In the genomic region with DNA sequence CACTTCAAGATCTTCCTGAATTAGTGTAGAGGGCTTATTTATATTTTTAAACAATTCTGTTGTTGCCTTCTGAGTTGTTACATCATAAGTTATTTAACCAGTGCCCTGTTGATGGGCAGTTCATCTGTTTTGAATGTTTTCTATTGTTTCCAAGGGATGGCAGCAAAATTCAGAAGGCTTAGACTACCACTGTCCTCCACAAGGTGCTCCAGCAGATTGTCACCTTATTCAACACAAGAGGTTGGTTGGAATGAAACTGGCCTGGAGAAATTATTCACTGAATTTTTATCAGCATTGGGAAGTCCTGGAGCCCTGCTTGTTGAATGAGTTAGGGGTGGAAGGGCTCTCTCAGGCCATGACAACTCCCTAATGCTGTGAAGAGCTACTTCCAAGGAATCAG, we compare ENCODE assay signal across 16 cellular contexts. TPM values are rescaled to one million over a fixed set of nuclear protein-coding genes. Genes with fewer than 3 reads are reported as not detected.
DNase-seq lines count a peak whose midpoint lies in the region; ATAC-seq, FAIRE-seq and TF ChIP-seq lines count a peak whose summit lies in the region.
"Had no signal": no experiment of that assay in that cellular context is flagged by ENCODE, and none has a peak within 500 bp of the region (broad histone marks: within the 10 kb centered on the region; RNA-seq: fewer than 3 reads in every experiment).

No MANE protein-coding gene starts in this region.

- H3K27ac Mint-ChIP-seq in activated CD8-positive, alpha-beta T cell treated with anti-CD3 and anti-CD28 coated beads, Interleukin-2, amount 10 ng/mL, durations not matched to agents 7 days and 5 days = no peak overlapping the region
- peak overlapping the region; percentile 88 to 91 for H3K27ac Mint-ChIP-seq in natural killer cell treated with Interleukin-12 subunit alpha and Interleukin-12 subunit beta and Interleukin-15 and Interleukin-18, amount 100 ng/mL, for 72 hours

- FAIRE-seq in H54 (lab: Jason Lieb, UNC) = peak; percentile 61
- FAIRE-seq: A204.1 had no signal

- peaks cover 13% of the 10 kb centered on the region for H3K27me3 Mint-ChIP-seq in activated CD8-positive, alpha-beta T cell treated with anti-CD3 and anti-CD28 coated beads, Interleukin-2, amount 10 ng/mL, durations not matched to agents 7 days and 5 days (ENCODE audit: low read depth)
- peaks cover 6 to 16% of the 10 kb centered on the region in 2 donors for H3K27me3 Mint-ChIP-seq in natural killer cell treated with Interleukin-12 subunit alpha and Interleukin-12 subunit beta and Interleukin-15 and Interleukin-18, amount 100 ng/mL, for 72 hours

- CTCF ChIA-PET in activated CD8-positive, alpha-beta T cell treated with anti-CD3 and anti-CD28 coated beads, Interleukin-2, amount 10 ng/mL, durations not matched to agents 7 days and 5 days (lab: Charles Lee) = interaction anchor here (0.8 to 2.9 kb wide), 4 partner anchors 10 to 477 kb away, joined by 3 to 21 read pairs (median 4); no protein-coding TSS in a partner anchor

- H3K4me1 Mint-ChIP-seq in activated CD8-positive, alpha-beta T cell treated with anti-CD3 and anti-CD28 coated beads, Interleukin-2, amount 10 ng/mL, durations not matched to agents 7 days and 5 days (ENCODE audit: low read depth) = peaks cover 35% of the 10 kb centered on the region
- H3K4me1 Mint-ChIP-seq in natural killer cell treated with Interleukin-12 subunit alpha and Interleukin-12 subunit beta and Interleukin-15 and Interleukin-18, amount 100 ng/mL, for 72 hours (ENCODE audit: low read depth in 2 of 2) = peaks cover 23 to 36% of the 10 kb centered on the region in 2 donors

- H3K4me3 Mint-ChIP-seq in activated CD8-positive, alpha-beta T cell treated with anti-CD3 and anti-CD28 coated beads, Interleukin-2, amount 10 ng/mL, durations not matched to agents 7 days and 5 days = peak overlapping the region; percentile 54
- H3K4me3 Mint-ChIP-seq in natural killer cell treated with Interleukin-12 subunit alpha and Interleukin-12 subunit beta and Interleukin-15 and Interleukin-18, amount 100 ng/mL, for 72 hours = peak overlapping the region; percentile 94

- intact Hi-C loops in dorsolateral prefrontal cortex (cut with DNase I) = loop anchor here (5.0 kb wide), 2 partner anchors 61 to 466 kb away; a partner anchor contains a TSS

- DNase-seq in NCI-H2227 (lab: John Stamatoyannopoulos, UW; ENCODE audit: unreplicated experiment) = peak; percentile 7
- DNase-seq in NCI-H2227 treated with DMSO at 0.1 percent for 48 hours (lab: John Stamatoyannopoulos, UW) = no peak
- DNase-seq in H54 (ENCODE audit: insufficient read length, low spot score) = no peak
- DNase-seq in activated CD8-positive, alpha-beta T cell treated with anti-CD3 and anti-CD28 coated beads, Interleukin-2, amount 10 ng/mL, durations not matched to agents 7 days and 5 days = no peak
- DNase-seq in natural killer cell treated with Interleukin-12 subunit alpha and Interleukin-12 subunit beta and Interleukin-15 and Interleukin-18, amount 100 ng/mL, for 72 hours (ENCODE audit: low spot score) = no peak
- DNase-seq in effector CD8-positive, alpha-beta T cell (lab: John Stamatoyannopoulos, UW) = no peak
- no peak for DNase-seq in dorsolateral prefrontal cortex
- no peak for DNase-seq in GM19238 (ENCODE audit: insufficient read length, low spot score)
- DNase-seq: activated effector memory CD4-positive, alpha-beta T cell treated with anti-CD3 and anti-CD28 coated beads, Interleukin-2, amount 50 U/mL, for 16 hours; DND-41; NCI-H226; trophoblast cell had no signal

- H3K9me3 Mint-ChIP-seq in activated CD8-positive, alpha-beta T cell treated with anti-CD3 and anti-CD28 coated beads, Interleukin-2, amount 10 ng/mL, durations not matched to agents 7 days and 5 days (ENCODE audit: insufficient read depth) = no peaks in the 10 kb centered on the region
- H3K9me3 Mint-ChIP-seq in natural killer cell treated with Interleukin-12 subunit alpha and Interleukin-12 subunit beta and Interleukin-15 and Interleukin-18, amount 100 ng/mL, for 72 hours = no peaks in the 10 kb centered on the region

- TF ChIP-seq POLR2A in H54 (IDR thresholded peaks at IDR 0.05; ENCODE audit: low read depth, low read length) = no peak

- POLR2A ChIA-PET in activated CD8-positive, alpha-beta T cell treated with anti-CD3 and anti-CD28 coated beads, Interleukin-2, amount 10 ng/mL, durations not matched to agents 7 days and 5 days (lab: Charles Lee) = no interaction called here

- H3K27me3 ChIP-seq in dorsolateral prefrontal cortex = no peaks in the 10 kb centered on the region

- no peak for ATAC-seq in activated CD8-positive, alpha-beta T cell treated with anti-CD3 and anti-CD28 coated beads, Interleukin-2, amount 10 ng/mL, durations not matched to agents 7 days and 5 days
- no peak for ATAC-seq in natural killer cell treated with Interleukin-12 subunit alpha and Interleukin-12 subunit beta and Interleukin-15 and Interleukin-18, amount 100 ng/mL, for 72 hours
- ATAC-seq: Right ventricle myocardium inferior had no signal

- H3K4me3 ChIP-seq in dorsolateral prefrontal cortex = peak overlapping the region in 3 of 59 donors; percentile 88 to 95 (median 88)

- H3K27ac ChIP-seq in dorsolateral prefrontal cortex = peak overlapping the region in 22 of 59 donors; percentile 8 to 97 (median 91)
- H3K27ac ChIP-seq: KMS-11 had no signal

- peaks cover 28% of the 10 kb centered on the region for H3K36me3 Mint-ChIP-seq in activated CD8-positive, alpha-beta T cell treated with anti-CD3 and anti-CD28 coated beads, Interleukin-2, amount 10 ng/mL, durations not matched to agents 7 days and 5 days (ENCODE audit: low read depth)
- H3K36me3 Mint-ChIP-seq in natural killer cell treated with Interleukin-12 subunit alpha and Interleukin-12 subunit beta and Interleukin-15 and Interleukin-18, amount 100 ng/mL, for 72 hours = peaks cover 13% of the 10 kb centered on the region

- TF ChIP-seq CTCF in dorsolateral prefrontal cortex (IDR thresholded peaks at IDR 0.05 in 54 of 56, conservative IDR thresholded peaks at IDR 0.05 in 2 of 56; ENCODE audit: low read depth in 1 of 56, partially characterized antibody in 56 of 56) = peak in 6 of 56 donors; percentile 6 to 23 (median 12)

RNA-seq across cellular contexts. Expression of a gene that starts 1.3 kb away (rescaled TPM):
- 10 to 100 TPM; 17.9 to 18.8 TPM for total RNA-seq in activated CD8-positive, alpha-beta T cell treated with anti-CD3 and anti-CD28 coated beads, Interleukin-2, amount 10 ng/mL, durations not matched to agents 7 days and 5 days
- 10 to 100 TPM; 13.3 to 16.6 TPM for total RNA-seq in natural killer cell treated with Interleukin-12 subunit alpha and Interleukin-12 subunit beta and Interleukin-15 and Interleukin-18, amount 100 ng/mL, for 72 hours
- 10 to 100 TPM; 15.6 to 29.5 (median 24.9) TPM for total RNA-seq in dorsolateral prefrontal cortex

RNA-seq across cellular contexts. Expression of a gene that starts 14.2 kb away (rescaled TPM):
- total RNA-seq in activated CD8-positive, alpha-beta T cell treated with anti-CD3 and anti-CD28 coated beads, Interleukin-2, amount 10 ng/mL, durations not matched to agents 7 days and 5 days = not detected
- total RNA-seq in natural killer cell treated with Interleukin-12 subunit alpha and Interleukin-12 subunit beta and Interleukin-15 and Interleukin-18, amount 100 ng/mL, for 72 hours = not detected
- 1 to 10 TPM in 5 of 120 experiments, under 1 TPM in 40, not detected in 75; 0.26 to 1.7 (median 0.63) TPM for total RNA-seq in dorsolateral prefrontal cortex
- total RNA-seq: Right ventricle myocardium inferior had no signal

RNA-seq across cellular contexts. Expression of a gene that starts 31.4 kb away (rescaled TPM):
- total RNA-seq in activated CD8-positive, alpha-beta T cell treated with anti-CD3 and anti-CD28 coated beads, Interleukin-2, amount 10 ng/mL, durations not matched to agents 7 days and 5 days = not detected
- total RNA-seq in natural killer cell treated with Interleukin-12 subunit alpha and Interleukin-12 subunit beta and Interleukin-15 and Interleukin-18, amount 100 ng/mL, for 72 hours = not detected
- total RNA-seq in dorsolateral prefrontal cortex = 1 to 10 TPM in 1 of 120 experiments, under 1 TPM in 8, not detected in 111; 0.43 to 1.1 (median 0.52) TPM
- total RNA-seq: Right ventricle myocardium inferior had no signal

RNA-seq across cellular contexts. Expression of a gene that starts 31.4 kb away (rescaled TPM):
- total RNA-seq in activated CD8-positive, alpha-beta T cell treated with anti-CD3 and anti-CD28 coated beads, Interleukin-2, amount 10 ng/mL, durations not matched to agents 7 days and 5 days = not detected
- total RNA-seq in natural killer cell treated with Interleukin-12 subunit alpha and Interleukin-12 subunit beta and Interleukin-15 and Interleukin-18, amount 100 ng/mL, for 72 hours = not detected
- 1 to 10 TPM in 54 of 120 experiments, under 1 TPM in 34, not detected in 32; 0.41 to 6.2 (median 1.3) TPM for total RNA-seq in dorsolateral prefrontal cortex
- total RNA-seq: mononuclear cell, Right ventricle myocardium inferior had no signal

RNA-seq across cellular contexts. Expression of a gene that starts 48.7 kb away (rescaled TPM):
- total RNA-seq in activated CD8-positive, alpha-beta T cell treated with anti-CD3 and anti-CD28 coated beads, Interleukin-2, amount 10 ng/mL, durations not matched to agents 7 days and 5 days = not detected
- not detected for total RNA-seq in natural killer cell treated with Interleukin-12 subunit alpha and Interleukin-12 subunit beta and Interleukin-15 and Interleukin-18, amount 100 ng/mL, for 72 hours
- total RNA-seq in dorsolateral prefrontal cortex = 1 to 10 TPM in 67 of 120 experiments, under 1 TPM in 38, not detected in 15; 0.36 to 3.6 (median 1.3) TPM
- total RNA-seq: Right ventricle myocardium inferior had no signal
